11 cellular contexts compared by ENCODE assay signal in the genomic region with DNA sequence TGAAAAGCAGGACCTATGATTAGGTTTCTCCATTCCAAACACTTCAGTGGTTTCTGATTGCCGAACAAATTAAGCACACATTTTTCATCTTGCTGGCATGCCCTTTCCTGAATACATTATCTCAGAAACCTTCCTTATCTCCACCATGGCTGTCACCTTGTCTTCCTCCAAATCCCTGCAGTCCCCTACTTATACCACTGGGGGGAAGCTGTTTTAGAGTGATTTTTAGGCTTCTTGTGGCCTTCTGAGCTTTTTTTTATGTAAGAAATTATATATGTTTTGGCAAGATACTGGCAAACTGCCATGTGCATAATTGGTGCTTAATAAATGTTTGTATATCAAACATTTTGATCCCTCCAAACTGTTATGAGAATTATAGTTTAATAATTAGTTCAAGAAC.
DNase-seq lines count a peak whose midpoint lies in the region; ATAC-seq and TF ChIP-seq lines count a peak whose summit lies in the region.
"Had no signal": no experiment of that assay in that cellular context is flagged by ENCODE, and none has a peak within 500 bp of the region (broad histone marks: within the 10 kb centered on the region; RNA-seq: fewer than 3 reads in every experiment).

No MANE protein-coding gene starts in this region.

- no peaks in the 10 kb centered on the region for H4K20me1 ChIP-seq in OCI-LY1 (ENCODE audit: insufficient read depth, low read length)

- WGBS in spleen, 5 donors = 5 to 39% (median 17%) methylated on average over 1 of the region's 1 CpG

- ATAC-seq in left lung = no peak
- ATAC-seq in activated T-cell treated with anti-CD3 and anti-CD28 coated beads, Interleukin-2, amount 50 U/mL, for 4 hours = no peak

- H3K79me2 ChIP-seq in OCI-LY1 (ENCODE audit: insufficient read depth, low read length) = no peaks in the 10 kb centered on the region

- H3K4me1 Mint-ChIP-seq in HFFc6 (ENCODE audit: low read depth) = no peaks in the 10 kb centered on the region
- H3K4me1 Mint-ChIP-seq in activated T-cell treated with anti-CD3 and anti-CD28 coated beads, Interleukin-2, amount 50 U/mL, for 4 hours (ENCODE audit: low read depth) = no peaks in the 10 kb centered on the region

- H3K36me3 ChIP-seq in OCI-LY1 (ENCODE audit: insufficient read depth, low read length) = no peaks in the 10 kb centered on the region
- H3K36me3 ChIP-seq in left lung = no peaks in the 10 kb centered on the region
- H3K36me3 ChIP-seq in spleen = no peaks in the 10 kb centered on the region

- no peak for TF ChIP-seq POLR2A in spleen (IDR thresholded peaks at IDR 0.05)

- H3K9me3 Mint-ChIP-seq in HFFc6 = peaks cover 52% of the 10 kb centered on the region
- H3K9me3 Mint-ChIP-seq in activated T-cell treated with anti-CD3 and anti-CD28 coated beads, Interleukin-2, amount 50 U/mL, for 4 hours = no peaks in the 10 kb centered on the region
- H3K9me3 Mint-ChIP-seq: brain had no signal

- peak; percentile 0 for DNase-seq in DMS114 treated with DMSO at 0.1 percent for 48 hours (lab: John Stamatoyannopoulos, UW; ENCODE audit: unreplicated experiment)
- DNase-seq in HFFc6 = no peak
- DNase-seq in fibroblast of the aortic adventitia (ENCODE audit: low read depth) = no peak
- no peak for DNase-seq in left lung
- DNase-seq in spleen = no peak
- DNase-seq in activated T-cell treated with anti-CD3 and anti-CD28 coated beads, Interleukin-2, amount 50 U/mL, for 4 hours = no peak
- no peak for DNase-seq in activated CD8-positive, alpha-beta memory T cell treated with anti-CD3 and anti-CD28 coated beads, Interleukin-2, amount 50 U/mL, for 48 hours
- DNase-seq: foreskin fibroblast, NCI-H526 had no signal

- H3K4me3 Mint-ChIP-seq in HFFc6 = no peak overlapping the region
- H3K4me3 Mint-ChIP-seq in activated T-cell treated with anti-CD3 and anti-CD28 coated beads, Interleukin-2, amount 50 U/mL, for 4 hours = no peak overlapping the region

- H3K27ac ChIP-seq in OCI-LY1 (ENCODE audit: low read depth, low read length, poor library complexity, severe bottlenecking) = no peak overlapping the region
- H3K27ac ChIP-seq in left lung = no peak overlapping the region
- no peak overlapping the region for H3K27ac ChIP-seq in spleen

- H3K27me3 ChIP-seq in OCI-LY1 (ENCODE audit: insufficient read depth, low read length) (no peaks in the 10 kb centered on the region), left lung (peaks cover 0 to 3% of the 10 kb centered on the region in 2 donors), spleen (replicated peaks in 1 of 7) (no peaks in the 10 kb centered on the region)

- H2AFZ ChIP-seq in OCI-LY1 (ENCODE audit: low read length) = no peak overlapping the region

- H3K9me3 ChIP-seq in OCI-LY1 (ENCODE audit: low read length) (no peaks in the 10 kb centered on the region), left lung (no peaks in the 10 kb centered on the region), spleen (no peaks in the 10 kb centered on the region)

- no peak overlapping the region for H3K9ac ChIP-seq in OCI-LY1 (ENCODE audit: low read length)

- H3K4me1 ChIP-seq in OCI-LY1 (ENCODE audit: insufficient read depth, low read length, severe bottlenecking) (no peaks in the 10 kb centered on the region), left lung (no peaks in the 10 kb centered on the region), spleen (peaks cover 0 to 3% (median 0%) of the 10 kb centered on the region in 6 donors)

- no peak overlapping the region for H3K4me2 ChIP-seq in OCI-LY1 (ENCODE audit: low read length)

- TF ChIP-seq CTCF in HFFc6 (IDR thresholded peaks at IDR 0.05) = peak; percentile 39
- peak; percentile 27; the same call in 1 of the 2 replicates for TF ChIP-seq CTCF in OCI-LY1 (IDR thresholded peaks at IDR 0.05; ENCODE audit: low read length)
- TF ChIP-seq CTCF in fibroblast of the aortic adventitia (IDR thresholded peaks at IDR 0.05; ENCODE audit: insufficient read depth, low read length) = peak; percentile 23
- TF ChIP-seq CTCF in left lung (IDR thresholded peaks at IDR 0.05) = no peak
- peak in 3 of 11 experiments; percentile 13 to 27 (median 26) for TF ChIP-seq CTCF in spleen (IDR thresholded peaks at IDR 0.05 in 8 of 11, conservative IDR thresholded peaks at IDR 0.05 in 3 of 11)

- H3K27ac Mint-ChIP-seq in HFFc6 = no peak overlapping the region

- H3F3A ChIP-seq in OCI-LY1 (ENCODE audit: insufficient read depth, low read length) = no peaks in the 10 kb centered on the region

- H3K27me3 Mint-ChIP-seq in HFFc6 (ENCODE audit: insufficient read depth) = peaks cover 3% of the 10 kb centered on the region; the same call in 1 of the 2 replicates
- peaks cover 2% of the 10 kb centered on the region for H3K27me3 Mint-ChIP-seq in activated T-cell treated with anti-CD3 and anti-CD28 coated beads, Interleukin-2, amount 50 U/mL, for 4 hours (ENCODE audit: low read depth)

- peaks cover 6% of the 10 kb centered on the region; the same call in 1 of the 2 replicates for H3K36me3 Mint-ChIP-seq in HFFc6 (ENCODE audit: low read depth)
- no peaks in the 10 kb centered on the region for H3K36me3 Mint-ChIP-seq in activated T-cell treated with anti-CD3 and anti-CD28 coated beads, Interleukin-2, amount 50 U/mL, for 4 hours (ENCODE audit: insufficient read depth)

- no peaks in the 10 kb centered on the region for H3K9me2 ChIP-seq in OCI-LY1 (ENCODE audit: low read depth, low read length)

- H3K4me3 ChIP-seq in OCI-LY1 (ENCODE audit: low read depth, low read length, poor library complexity, severe bottlenecking) (no peak overlapping the region), fibroblast of the aortic adventitia (ENCODE audit: low read depth, low read length) (no peak overlapping the region), left lung (no peak overlapping the region), spleen (no peak overlapping the region)

- intact Hi-C loops in left lung (cut with DNase I) (no loop called here), spleen (cut with DNase I; ENCODE audit: low total_unique reads) (no loop called here)

Comparison
In these comparisons a context has a peak if more than half of its experiments do, and no peak if none do; other contexts are left out.
1. CTCF ChIP-seq: peak in HFFc6 (single experiment), OCI-LY1 (single experiment) and fibroblast of the aortic adventitia (single experiment); none in left lung (0 of 2).